In genomic region chr5:136133416-136134383, GRCh38 we compare ENCODE assay signal across 8 cellular contexts. TPM values are rescaled to one million over a fixed set of nuclear protein-coding genes. Genes with fewer than 3 reads are reported as not detected.
A peak's percentile ranks its signal among the peaks of the same experiment; 100 is the strongest.
DNase-seq lines count a peak whose midpoint lies in the region; ATAC-seq and TF ChIP-seq lines count a peak whose summit lies in the region.

No MANE protein-coding gene starts in this region.

- no peak overlapping the region for H2BK20ac ChIP-seq in IMR-90 (ENCODE audit: low read depth, low read length)

- H3K18ac ChIP-seq in IMR-90 (ENCODE audit: low read depth, low read length) = no peak overlapping the region

- dilution Hi-C loops in IMR-90 (cut with HindIII; ENCODE audit: low sequenced_read_pairs, unreplicated experiment) = no loop called here

- intact Hi-C loops in IMR-90 (cut with micrococcal nuclease) (loop anchor here (1.0 to 2.0 kb wide), 2 partner anchors 26 to 51 kb away; no protein-coding TSS in a partner anchor), lower leg skin (cut with DNase I; ENCODE audit: low total_unique reads) (no loop called here)

- H3K27ac ChIP-seq in CD4-positive, CD25-positive, alpha-beta regulatory T cell (ENCODE audit: insufficient read depth, low read length, poor library complexity, severe bottlenecking) = no peak overlapping the region
- H3K27ac ChIP-seq in IMR-90 (ENCODE audit: insufficient read depth, low read length) (peak overlapping the region; percentile 76), ectodermal cell (ENCODE audit: insufficient read depth, low read depth, low read length, poor library complexity, severe bottlenecking) (peak overlapping the region; percentile 83)

- TF ChIP-seq POLR2A in IMR-90 (IDR thresholded peaks at IDR 0.05; ENCODE audit: low read depth, low read length) = no peak
- no peak for TF ChIP-seq POLR2A in lower leg skin (IDR thresholded peaks at IDR 0.05)

- peaks cover 4 to 28% of the 10 kb centered on the region in 2 experiments; a peak in 3 of 4 replicates for H3K79me1 ChIP-seq in IMR-90 (ENCODE audit: low read depth in 1 of 2, low read length in 2 of 2)

- H4K8ac ChIP-seq in IMR-90 (ENCODE audit: low read depth in 2 of 2, low read length in 2 of 2) = peak overlapping the region; percentile 75 to 80

- peaks cover 15% of the 10 kb centered on the region for H3K4me1 ChIP-seq in CD4-positive, CD25-positive, alpha-beta regulatory T cell (ENCODE audit: control insufficient read depth, insufficient read depth, low read length, poor library complexity, severe bottlenecking)
- peaks cover 5% of the 10 kb centered on the region for H3K4me1 ChIP-seq in IMR-90 (ENCODE audit: control insufficient read depth, insufficient read depth, low read length)
- H3K4me1 ChIP-seq in ectodermal cell (ENCODE audit: control insufficient read depth, insufficient read depth, low read length) = peaks cover 14% of the 10 kb centered on the region

- no peak for TF ChIP-seq RAD21 in IMR-90 (IDR thresholded peaks at IDR 0.05; ENCODE audit: low read length)

- H4K5ac ChIP-seq in IMR-90 (ENCODE audit: low read depth, low read length) = 0 out of 2 replicates have a peak overlapping the region, but pooled peaks have one; percentile 13

- peak overlapping the region; percentile 90 for H3K23ac ChIP-seq in IMR-90 (ENCODE audit: low read depth, low read length)

- TF ChIP-seq CTCF in IMR-90 (conservative IDR thresholded peaks at IDR 0.05; ENCODE audit: low read depth, low read length) (no peak), lower leg skin (IDR thresholded peaks at IDR 0.05) (no peak)

- 0% methylated on average over 7 of the region's 25 CpGs; no CpG with 5 or more reads in 1 of the 2 experiments for WGBS in IMR-90 (ENCODE audit: extremely low coverage in 2 of 2, insufficient read length in 1 of 2), 2 experiments
- 3% methylated on average over 25 of the region's 25 CpGs for WGBS in ectodermal cell, 2 experiments
- 1 to 2% methylated on average over 25 of the region's 25 CpGs for WGBS in lower leg skin, 2 donors

- no peak overlapping the region for H2BK120ac ChIP-seq in IMR-90 (ENCODE audit: low read depth, low read length)

- peak overlapping the region; percentile 14 for H4K91ac ChIP-seq in IMR-90 (ENCODE audit: insufficient read depth, low read depth, low read length)

- BruUV-seq in IMR-90 (replicated peaks; lab: Mats Ljungman, UMichigan) = no TSS peak

- peak overlapping the region; percentile 86 for H2AK9ac ChIP-seq in IMR-90 (replicated peaks; ENCODE audit: low read depth, low read length, poor library complexity)

- H3K4me2 ChIP-seq in IMR-90 (ENCODE audit: low read depth, low read length) = peak overlapping the region; percentile 89

- peaks cover 0 to 22% (median 10%) of the 10 kb centered on the region in 4 donors for H3K4me1 Mint-ChIP-seq in CD4-positive, CD25-positive, alpha-beta regulatory T cell
- H3K4me1 Mint-ChIP-seq in T-helper 17 cell = peaks cover 29% of the 10 kb centered on the region

- peak overlapping the region; percentile 59 for H3K4ac ChIP-seq in IMR-90 (ENCODE audit: low read depth, low read length)

- peak overlapping the region; percentile 83 for H3K4me3 ChIP-seq in CD4-positive, CD25-positive, alpha-beta regulatory T cell (ENCODE audit: low read depth, low read length)
- H3K4me3 ChIP-seq in IMR-90 (ENCODE audit: insufficient read depth, low read depth, low read length) = peak overlapping the region; percentile 81
- peak overlapping the region; percentile 97 for H3K4me3 ChIP-seq in ectodermal cell (ENCODE audit: insufficient read depth, low read depth, low read length)
- peak overlapping the region; percentile 83 for H3K4me3 ChIP-seq in lower leg skin (ENCODE audit: low read depth, poor library complexity, severe bottlenecking)

- H3K4me3 Mint-ChIP-seq in CD4-positive, CD25-positive, alpha-beta regulatory T cell = peak overlapping the region; percentile 87 to 99 (median 94)
- H3K4me3 Mint-ChIP-seq in T-helper 17 cell = peak overlapping the region; percentile 89

- H3K9me3 ChIP-seq in CD4-positive, CD25-positive, alpha-beta regulatory T cell (ENCODE audit: control insufficient read depth in 2 of 2, low read length in 2 of 2) = peaks cover 0 to 2% of the 10 kb centered on the region in 2 experiments
- H3K9me3 ChIP-seq in IMR-90 (ENCODE audit: control insufficient read depth, insufficient read depth, low read length) (no peaks in the 10 kb centered on the region), T-helper 17 cell (ENCODE audit: control insufficient read depth, low read length, poor library complexity, severe bottlenecking) (no peaks in the 10 kb centered on the region), ectodermal cell (ENCODE audit: control insufficient read depth, low read length) (no peaks in the 10 kb centered on the region)

- H2AK5ac ChIP-seq in IMR-90 (ENCODE audit: low read depth, low read length) = peak overlapping the region; percentile 48

- H4K20me1 ChIP-seq in IMR-90 (ENCODE audit: insufficient read depth, low read length) = peaks cover 48% of the 10 kb centered on the region

- peak in 1 of 3 donors; percentile 20 for DNase-seq in CD4-positive, CD25-positive, alpha-beta regulatory T cell
- DNase-seq in IMR-90 = peak; percentile 59
- no peak for DNase-seq in T-helper 17 cell
- peak; percentile 62 to 88 for DNase-seq in lower leg skin (ENCODE audit: low spot score in 2 of 2)
- DNase-seq in stromal cell of bone marrow (ENCODE audit: low read depth) = peak; percentile 41

- H2BK15ac ChIP-seq in IMR-90 (ENCODE audit: low read depth, low read length) = no peak overlapping the region

- H2AFZ ChIP-seq in IMR-90 (replicated peaks; ENCODE audit: low read length, poor library complexity) = peak overlapping the region; percentile 94

- peak overlapping the region; percentile 73 for H3K56ac ChIP-seq in IMR-90 (ENCODE audit: extremely low read depth, insufficient read depth, low read length)

- H3K9me3 Mint-ChIP-seq in CD4-positive, CD25-positive, alpha-beta regulatory T cell = peaks cover 0 to 2% (median 0%) of the 10 kb centered on the region in 7 donors

- ATAC-seq in CD4-positive, CD25-positive, alpha-beta regulatory T cell (ENCODE audit: low read depth in 2 of 2) = no peak
- ATAC-seq in GM19035 (IDR thresholded peaks at IDR 0.05; ENCODE audit: unreplicated experiment) (peak; percentile 31), IMR-90 (ENCODE audit: low read depth) (peak; percentile 33), T-helper 17 cell (peak; percentile 47), HG03520 (IDR thresholded peaks at IDR 0.05; ENCODE audit: unreplicated experiment) (no peak)

- H3K36me3 Mint-ChIP-seq in CD4-positive, CD25-positive, alpha-beta regulatory T cell = no peaks in the 10 kb centered on the region
- no peaks in the 10 kb centered on the region for H3K36me3 Mint-ChIP-seq in T-helper 17 cell (ENCODE audit: low read depth)

- H2BK5ac ChIP-seq in IMR-90 (ENCODE audit: low read depth, low read length, poor library complexity, severe bottlenecking) = peak overlapping the region; percentile 64

- peak overlapping the region; percentile 45 to 80 (median 68) for H3K27ac Mint-ChIP-seq in CD4-positive, CD25-positive, alpha-beta regulatory T cell
- H3K27ac Mint-ChIP-seq in T-helper 17 cell = peak overlapping the region; percentile 87

- peaks cover 26% of the 10 kb centered on the region for H3K27me3 ChIP-seq in CD4-positive, CD25-positive, alpha-beta regulatory T cell (ENCODE audit: control insufficient read depth, insufficient read depth, low read length)
- H3K27me3 ChIP-seq in IMR-90 (ENCODE audit: control insufficient read depth, insufficient read depth, low read length) = no peaks in the 10 kb centered on the region
- peaks cover 3% of the 10 kb centered on the region for H3K27me3 ChIP-seq in ectodermal cell (ENCODE audit: control insufficient read depth, insufficient read depth, low read length, poor library complexity, severe bottlenecking)

- no peaks in the 10 kb centered on the region for H3K36me3 ChIP-seq in CD4-positive, CD25-positive, alpha-beta regulatory T cell (ENCODE audit: control insufficient read depth, insufficient read depth, low read length)
- H3K36me3 ChIP-seq in IMR-90 (ENCODE audit: control insufficient read depth, insufficient read depth, low read length) = no peaks in the 10 kb centered on the region; the same call in 1 of the 2 replicates
- no peaks in the 10 kb centered on the region for H3K36me3 ChIP-seq in ectodermal cell (ENCODE audit: control insufficient read depth, insufficient read depth, low read length)

- H3K14ac ChIP-seq in IMR-90 (replicated peaks; ENCODE audit: low read depth, low read length) = peak overlapping the region; percentile 85

- peak overlapping the region; percentile 85 for H3K9ac ChIP-seq in IMR-90 (ENCODE audit: low read depth, low read length)

- POLR2A ChIA-PET in IMR-90 (lab: Charles Lee; ENCODE audit: unreplicated experiment) = no interaction called here

- in situ Hi-C loops in IMR-90 (cut with MboI; ENCODE audit: low sequenced_read_pairs) = no loop called here

- CTCF ChIA-PET in IMR-90 (lab: Yijun Ruan, JAX) = interaction anchor here (0.6 to 1.0 kb wide), 2 partner anchors 30 to 31 kb away, joined by 3 read pairs; no protein-coding TSS in a partner anchor

- peaks cover 50% of the 10 kb centered on the region for H3K27me3 Mint-ChIP-seq in CD4-positive, CD25-positive, alpha-beta regulatory T cell
- H3K27me3 Mint-ChIP-seq in T-helper 17 cell = peaks cover 15% of the 10 kb centered on the region

- no peaks in the 10 kb centered on the region; the same call in none of the 2 replicates for H3K9me1 ChIP-seq in IMR-90 (ENCODE audit: insufficient read depth, low read length)

RNA-seq across cellular contexts. Expression of gene SMAD5, which starts 1.1 kb away (rescaled TPM):
- total RNA-seq in CD4-positive, CD25-positive, alpha-beta regulatory T cell = 5.5 TPM
- polyA plus RNA-seq in CD4-positive, CD25-positive, alpha-beta regulatory T cell = 10 to 100 TPM in 1 of 4 donors, 1 to 10 TPM in 3; 3.5 to 12.0 (median 4.4) TPM
- 73.3 and 101 TPM in 2 replicates for total RNA-seq in IMR-90 (2012; rRNA removed)
- 25.7 and 37.4 TPM in 2 replicates for polyA plus RNA-seq in IMR-90 (2012; rRNA removed)
- 5.3 and 8.1 TPM in 2 replicates for polyA plus RNA-seq in IMR-90 (2012; cell fraction: cytosol; rRNA removed)
- 3.2 and 35.1 TPM in 2 replicates for polyA plus RNA-seq in IMR-90 (2012; cell fraction: nucleus; rRNA removed; ENCODE audit: low replicate concordance)
- 10 to 100 TPM; 12.5 to 18.1 TPM for total RNA-seq in T-helper 17 cell
- polyA plus RNA-seq in ectodermal cell (2013, experiment 1 of 4) = 46.7 TPM
- polyA plus RNA-seq in ectodermal cell (2013, experiment 2 of 4) = 49.8 TPM
- 42.7 TPM for polyA plus RNA-seq in ectodermal cell (2013, experiment 3 of 4)
- polyA plus RNA-seq in ectodermal cell (2013, experiment 4 of 4) = 50.3 TPM
- total RNA-seq in lower leg skin = 100 to 1,000 TPM in 1 of 4 donors, 10 to 100 TPM in 3; 43.3 to 102 (median 65.1) TPM

RNA-seq across cellular contexts. Expression of gene SMIM32, which starts 59.3 kb away (rescaled TPM):
- not detected for total RNA-seq in CD4-positive, CD25-positive, alpha-beta regulatory T cell
- not detected for polyA plus RNA-seq in CD4-positive, CD25-positive, alpha-beta regulatory T cell
- total RNA-seq in IMR-90 (2012; rRNA removed) (not detected in 2 replicates), T-helper 17 cell (not detected), lower leg skin (not detected)
- not detected in 2 replicates for polyA plus RNA-seq in IMR-90 (2012; rRNA removed)
- 0.02 TPM in 1 of 2 replicates, not detected in the other for polyA plus RNA-seq in IMR-90 (2012; cell fraction: cytosol; rRNA removed)
- not detected in 2 replicates for polyA plus RNA-seq in IMR-90 (2012; cell fraction: nucleus; rRNA removed; ENCODE audit: low replicate concordance)
- polyA plus RNA-seq in ectodermal cell (2013, experiment 1 of 4) = 0.31 TPM
- polyA plus RNA-seq in ectodermal cell (2013, experiment 2 of 4) = 0.18 TPM
- 0.43 TPM for polyA plus RNA-seq in ectodermal cell (2013, experiment 3 of 4)
- 0.36 TPM for polyA plus RNA-seq in ectodermal cell (2013, experiment 4 of 4)

Comparison
In these comparisons a context has a peak if more than half of its experiments do, and no peak if none do; other contexts are left out.
1. ATAC-seq: peak in GM19035 (single experiment), IMR-90 (single experiment) and T-helper 17 cell (single experiment); none in CD4-positive, CD25-positive, alpha-beta regulatory T cell (0 of 2) and HG03520 (single experiment).
2. DNase-seq: peak in IMR-90 (single experiment), lower leg skin (2 of 2) and stromal cell of bone marrow (single experiment); none in T-helper 17 cell (0 of 3).
3. Peak in every context shown above with its lines, with median percentiles within 50 percentile points of each other: H3K4me3 ChIP-seq.